8 cellular contexts compared by ENCODE assay signal in genomic region chr5:67182406-67182805, GRCh38. TPM values are rescaled to one million over a fixed set of nuclear protein-coding genes. Genes with fewer than 3 reads are reported as not detected.
A peak's percentile ranks its signal among the peaks of the same experiment; 100 is the strongest.
DNase-seq lines count a peak whose midpoint lies in the region; ATAC-seq and TF ChIP-seq lines count a peak whose summit lies in the region.

No MANE protein-coding gene starts in this region.

- no peaks in the 10 kb centered on the region for H3K27me3 Mint-ChIP-seq in CD8-positive, alpha-beta T cell (ENCODE audit: low read depth)

- intact Hi-C loops in CD8-positive, alpha-beta T cell (cut with DNase I, micrococcal nuclease) = loop anchor here in 1 of 2 experiments (2.0 kb wide), 1 partner anchor 14 kb away; the partner anchor contains the start of gene CD180

- H3K4me1 ChIP-seq in SJCRH30 = no peaks in the 10 kb centered on the region
- H3K4me1 ChIP-seq in CD8-positive, alpha-beta T cell (ENCODE audit: insufficient read depth, low read length) = peaks cover 33% of the 10 kb centered on the region

- H3K36me3 ChIP-seq in BJ (ENCODE audit: control insufficient read depth, insufficient read depth, low read length) = no peaks in the 10 kb centered on the region
- no peaks in the 10 kb centered on the region for H3K36me3 ChIP-seq in SJCRH30
- no peaks in the 10 kb centered on the region for H3K36me3 ChIP-seq in CD8-positive, alpha-beta T cell (ENCODE audit: insufficient read depth, low read length)

- DNase-seq in BJ (ENCODE audit: low read depth) = peak; percentile 39
- peak; percentile 4 to 32 for DNase-seq in SJCRH30
- DNase-seq in fibroblast of pulmonary artery (ENCODE audit: low read depth) = peak; percentile 82
- DNase-seq in occipital lobe (lab: John Stamatoyannopoulos, UW) = peak; percentile 27
- no peak for DNase-seq in activated T-cell treated with anti-CD3 and anti-CD28 coated beads, Interleukin-2, amount 50 U/mL, for 48 hours
- no peak for DNase-seq in stimulated activated CD4-positive, alpha-beta T cell treated with anti-CD3 and anti-CD28 coated beads, Interleukin-4, amount 100 ng/mL, for 1 hour
- DNase-seq in CD8-positive, alpha-beta T cell = no peak

- H3K9me3 Mint-ChIP-seq in CD8-positive, alpha-beta T cell = peaks cover 4% of the 10 kb centered on the region

- H3K27ac Mint-ChIP-seq in CD8-positive, alpha-beta T cell = no peak overlapping the region

- H3K27me3 ChIP-seq in BJ (ENCODE audit: control insufficient read depth, insufficient read depth, low read length) (no peaks in the 10 kb centered on the region), SJCRH30 (peaks cover 9% of the 10 kb centered on the region; the same call in 1 of the 2 replicates)
- no peaks in the 10 kb centered on the region for H3K27me3 ChIP-seq in CD8-positive, alpha-beta T cell (ENCODE audit: insufficient read depth, low read length)

- CTCF ChIA-PET in BJ (lab: Yijun Ruan, JAX) = interaction anchor here (0.7 to 1.2 kb wide), 2 partner anchors 9 to 25 kb away, joined by 3 read pairs; no protein-coding TSS in a partner anchor
- CTCF ChIA-PET in CD8-positive, alpha-beta T cell (lab: Charles Lee) = interaction anchor here (1.7 kb wide), 1 partner anchor 16 kb away, joined by 6 read pairs; no protein-coding TSS in a partner anchor

- H3K27ac ChIP-seq in SJCRH30 = no peak overlapping the region
- H3K27ac ChIP-seq in CD8-positive, alpha-beta T cell (ENCODE audit: low read depth, low read length) = no peak overlapping the region

- peaks cover 47% of the 10 kb centered on the region for H3K4me1 Mint-ChIP-seq in CD8-positive, alpha-beta T cell (ENCODE audit: low read depth)

- no peaks in the 10 kb centered on the region for H3K9me3 ChIP-seq in SJCRH30 (replicated peaks)
- peaks cover under 1% of the 10 kb centered on the region for H3K9me3 ChIP-seq in CD8-positive, alpha-beta T cell (ENCODE audit: low read length)

- no peak for ATAC-seq in HG03045 (IDR thresholded peaks at IDR 0.05; ENCODE audit: unreplicated experiment)
- ATAC-seq in CD8-positive, alpha-beta T cell = no peak

- H3K4me3 Mint-ChIP-seq in CD8-positive, alpha-beta T cell = no peak overlapping the region

- TF ChIP-seq CTCF in BJ (IDR thresholded peaks at IDR 0.05; ENCODE audit: insufficient read depth, low read depth, low read length) = no peak
- TF ChIP-seq CTCF in fibroblast of pulmonary artery (IDR thresholded peaks at IDR 0.05; ENCODE audit: low read length, missing control alignments) = no peak
- TF ChIP-seq CTCF in CD8-positive, alpha-beta T cell (IDR thresholded peaks at IDR 0.05) = no peak

- H3K4me3 ChIP-seq in BJ (ENCODE audit: low read depth, low read length) (no peak overlapping the region), SJCRH30 (no peak overlapping the region), fibroblast of pulmonary artery (replicated peaks; ENCODE audit: low read depth, low read length) (no peak overlapping the region)
- H3K4me3 ChIP-seq in CD8-positive, alpha-beta T cell (ENCODE audit: low read depth, low read length) = no peak overlapping the region

- POLR2A ChIA-PET in BJ (lab: Charles Lee) = no interaction called here
- POLR2A ChIA-PET in CD8-positive, alpha-beta T cell (lab: Charles Lee) = interaction anchor here (2.1 kb wide), 1 partner anchor 24 kb away, joined by 11 read pairs; no protein-coding TSS in a partner anchor

- peaks cover 2% of the 10 kb centered on the region for H3K36me3 Mint-ChIP-seq in CD8-positive, alpha-beta T cell

RNA-seq across cellular contexts. Expression of gene CD180, which starts 14.2 kb away (rescaled TPM):
- polyA plus RNA-seq in BJ (2011; rRNA removed) = not detected in 2 replicates
- polyA minus RNA-seq in BJ (2011; rRNA and poly(A)+ RNA removed) = not detected in 2 replicates
- total RNA-seq in SJCRH30 (2014; rRNA removed; shearing (Covaris generic)) = not detected in 2 replicates
- total RNA-seq in occipital lobe = 0.47 TPM
- under 1 TPM in 1 of 2 experiments, not detected in 1; 0.58 TPM for total RNA-seq in CD8-positive, alpha-beta T cell

Comparison
In these comparisons a context has a peak if more than half of its experiments do, and no peak if none do; other contexts are left out.
1. DNase-seq: peak in BJ (single experiment), SJCRH30 (2 of 2), fibroblast of pulmonary artery (single experiment) and occipital lobe (single experiment); none in activated T-cell treated with anti-CD3 and anti-CD28 coated beads, Interleukin-2, amount 50 U/mL, for 48 hours (0 of 2), stimulated activated CD4-positive, alpha-beta T cell treated with anti-CD3 and anti-CD28 coated beads, Interleukin-4, amount 100 ng/mL, for 1 hour (single experiment) and CD8-positive, alpha-beta T cell (0 of 7).